In the genomic region with DNA sequence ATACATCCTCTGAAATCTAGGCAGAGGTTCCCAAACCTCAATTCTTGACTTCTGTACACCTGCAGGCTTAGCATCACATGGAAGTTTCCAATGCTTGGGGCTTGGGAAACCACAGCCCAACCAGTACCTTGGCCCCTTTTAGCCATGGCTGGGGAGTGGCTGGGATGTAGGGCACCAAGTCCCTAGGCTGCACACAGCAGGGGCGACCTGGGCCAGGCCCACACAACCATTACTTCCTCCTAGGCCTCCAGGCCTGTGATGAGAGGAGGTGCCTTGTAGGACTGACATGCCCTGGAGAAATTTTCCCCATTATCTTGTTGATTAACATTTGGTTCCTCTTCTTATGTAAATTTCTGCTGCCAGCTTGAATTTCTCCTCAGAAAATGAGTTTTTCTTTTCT, we compare ENCODE assay signal across 26 cellular contexts.
"Had no signal": no experiment of that assay in that cellular context is flagged by ENCODE, and none has a peak within 500 bp of the region (broad histone marks: within the 10 kb centered on the region; RNA-seq: fewer than 3 reads in every experiment).

No MANE protein-coding gene starts in this region.

- DNase-seq: activated B cell treated with CpG ODN at 0.5 μM for 24 hours; activated CD4-positive, alpha-beta memory T cell treated with anti-CD3 and anti-CD28 coated beads for 36 hours; activated CD4-positive, alpha-beta T cell treated with anti-CD3 and anti-CD28 coated beads for 4 hours; activated CD4-positive, alpha-beta T cell treated with anti-CD3 and anti-CD28 coated beads, Interleukin-2, amount 10 ng/mL, durations not matched to agents 24 days and 14 days; activated CD4-positive, alpha-beta T cell treated with anti-CD3 and anti-CD28 coated beads, Interleukin-2, amount 50 U/mL, for 1 hour; activated CD4-positive, alpha-beta T cell treated with anti-CD3 and anti-CD28 coated beads, Interleukin-2, amount 50 U/mL, for 4 hours; activated CD4-positive, CD25-positive, alpha-beta regulatory T cell treated with anti-CD3 and anti-CD28 coated beads, Interleukin-2, amount 50 U/mL, for 72 hours; activated CD8-positive, alpha-beta memory T cell treated with anti-CD3 and anti-CD28 coated beads, Interleukin-2, amount 50 U/mL, for 48 hours; activated CD8-positive, alpha-beta T cell treated with anti-CD3 and anti-CD28 coated beads for 36 hours; activated effector memory CD4-positive, alpha-beta T cell treated with Interleukin-2 at 50 U/mL for 16 hours; activated gamma-delta T cell; activated naive CD4-positive, alpha-beta T cell treated with anti-CD3 and anti-CD28 coated beads, Interleukin-2, amount 10 ng/mL, durations not matched to agents 7 days and 5 days; activated naive CD4-positive, alpha-beta T cell treated with Interleukin-2 at 50 U/mL for 16 hours; activated naive CD8-positive, alpha-beta T cell treated with anti-CD3 and anti-CD28 coated beads, Interleukin-2, amount 10 ng/mL, durations not matched to agents 7 days and 5 days; activated naive CD8-positive, alpha-beta T cell treated with anti-CD3 and anti-CD28 coated beads, Interleukin-2, amount 50 U/mL, for 24 hours; activated T-cell treated with anti-CD3 and anti-CD28 coated beads, Interleukin-2, amount 50 U/mL, for 24 hours; activated T-cell treated with anti-CD3 and anti-CD28 coated beads, Interleukin-2, amount 50 U/mL, for 48 hours; amygdala; anterior cingulate cortex; central memory CD4-positive, alpha-beta T cell; T-helper 1 cell; T-helper 2 cell; T-helper 9 cell had no signal

- H3K4me3 ChIP-seq: ascending aorta, cardiac muscle cell had no signal

- H3K36me3 ChIP-seq: ascending aorta, cardiac muscle cell had no signal

- H3K27me3 ChIP-seq: ascending aorta, cardiac muscle cell had no signal

- H3K9me3 ChIP-seq: ascending aorta had no signal

- ATAC-seq: activated CD8-positive, alpha-beta T cell treated with anti-CD3 and anti-CD28 coated beads for 36 hours; activated naive CD8-positive, alpha-beta T cell treated with anti-CD3 and anti-CD28 coated beads, Interleukin-2, amount 50 U/mL, for 24 hours had no signal

- H3K4me1 ChIP-seq: ascending aorta had no signal

- H3K27ac ChIP-seq: ascending aorta, cardiac muscle cell, VCaP had no signal
